In genomic region chr1:202615501-202616354, GRCh38 we compare ENCODE assay signal across 8 cellular contexts.
DNase-seq lines count a peak whose midpoint lies in the region; ATAC-seq and TF ChIP-seq lines count a peak whose summit lies in the region.

No MANE protein-coding gene starts in this region.

- DNase-seq in EH (ENCODE audit: low read depth) = peak; percentile 92
- DNase-seq in activated CD8-positive, alpha-beta T cell treated with anti-CD3 and anti-CD28 coated beads, Interleukin-2, amount 10 ng/mL, durations not matched to agents 7 days and 5 days = peak; percentile 52
- no peak for DNase-seq in lung (ENCODE audit: low spot score)
- DNase-seq in epidermal melanocyte (ENCODE audit: insufficient read length, low spot score) = no peak
- no peak for DNase-seq in NCI-H2029 (lab: John Stamatoyannopoulos, UW)
- no peak for DNase-seq in tibial nerve (ENCODE audit: low spot score in 2 of 2)

- H3K36me3 ChIP-seq in lung (ENCODE audit: control insufficient read depth in 2 of 2, insufficient read depth in 2 of 2, low read length in 2 of 2) (no peaks in the 10 kb centered on the region), tibial nerve (no peaks in the 10 kb centered on the region)

- peak overlapping the region; percentile 19 for H3K27ac Mint-ChIP-seq in activated CD8-positive, alpha-beta T cell treated with anti-CD3 and anti-CD28 coated beads, Interleukin-2, amount 10 ng/mL, durations not matched to agents 7 days and 5 days

- POLR2A ChIA-PET in activated CD8-positive, alpha-beta T cell treated with anti-CD3 and anti-CD28 coated beads, Interleukin-2, amount 10 ng/mL, durations not matched to agents 7 days and 5 days (lab: Charles Lee) = no interaction called here

- H3K36me3 Mint-ChIP-seq in activated CD8-positive, alpha-beta T cell treated with anti-CD3 and anti-CD28 coated beads, Interleukin-2, amount 10 ng/mL, durations not matched to agents 7 days and 5 days (ENCODE audit: low read depth) = no peaks in the 10 kb centered on the region

- H3K4me1 ChIP-seq in lung (ENCODE audit: control insufficient read depth in 2 of 2, insufficient read depth in 2 of 2, low read length in 2 of 2) (peaks cover 11 to 18% of the 10 kb centered on the region in 2 donors), tibial nerve (peaks cover 0 to 21% (median 16%) of the 10 kb centered on the region in 4 donors)

- peaks cover 38% of the 10 kb centered on the region for H3K4me1 Mint-ChIP-seq in activated CD8-positive, alpha-beta T cell treated with anti-CD3 and anti-CD28 coated beads, Interleukin-2, amount 10 ng/mL, durations not matched to agents 7 days and 5 days (ENCODE audit: low read depth)

- TF ChIP-seq CTCF in lung (IDR thresholded peaks at IDR 0.05; ENCODE audit: control extremely low read depth, extremely low read depth) = no peak
- TF ChIP-seq CTCF in tibial nerve (IDR thresholded peaks at IDR 0.05) = no peak

- TF ChIP-seq POLR2A in tibial nerve (IDR thresholded peaks at IDR 0.05) = no peak

- H3K9me3 ChIP-seq in lung (ENCODE audit: control insufficient read depth in 2 of 2, insufficient read depth in 1 of 2, low read length in 1 of 2) (no peaks in the 10 kb centered on the region), tibial nerve (no peaks in the 10 kb centered on the region)

- H3K4me3 ChIP-seq in lung = no peak overlapping the region
- H3K4me3 ChIP-seq in tibial nerve = no peak overlapping the region

- TF ChIP-seq EP300 in tibial nerve (IDR thresholded peaks at IDR 0.05) = peak in 1 of 2 donors; percentile 62

- no peaks in the 10 kb centered on the region for H3K9me3 Mint-ChIP-seq in activated CD8-positive, alpha-beta T cell treated with anti-CD3 and anti-CD28 coated beads, Interleukin-2, amount 10 ng/mL, durations not matched to agents 7 days and 5 days (ENCODE audit: insufficient read depth)

- WGBS in lung, 2 donors = 16 to 27% methylated on average over 11 of the region's 11 CpGs
- WGBS in tibial nerve, 2 donors = 17 to 27% methylated on average over 11 of the region's 11 CpGs

- H3K27me3 Mint-ChIP-seq in activated CD8-positive, alpha-beta T cell treated with anti-CD3 and anti-CD28 coated beads, Interleukin-2, amount 10 ng/mL, durations not matched to agents 7 days and 5 days (ENCODE audit: low read depth) = peaks cover 21% of the 10 kb centered on the region

- ATAC-seq in GM21381 (IDR thresholded peaks at IDR 0.05; ENCODE audit: unreplicated experiment) (peak; percentile 71), HG03571 (IDR thresholded peaks at IDR 0.05; ENCODE audit: unreplicated experiment) (peak; percentile 73), lung (ENCODE audit: insufficient read depth, low FRiP score) (peak; percentile 45)
- ATAC-seq in activated CD8-positive, alpha-beta T cell treated with anti-CD3 and anti-CD28 coated beads, Interleukin-2, amount 10 ng/mL, durations not matched to agents 7 days and 5 days = peak; percentile 65

- H3K27ac ChIP-seq in lung (ENCODE audit: low read depth in 1 of 2, low read length in 1 of 2) (peak overlapping the region; percentile 4 to 21), tibial nerve (no peak overlapping the region)

- CTCF ChIA-PET in activated CD8-positive, alpha-beta T cell treated with anti-CD3 and anti-CD28 coated beads, Interleukin-2, amount 10 ng/mL, durations not matched to agents 7 days and 5 days (lab: Charles Lee) = interaction anchor here (1.3 kb wide), 1 partner anchor 30 kb away, joined by 3 read pairs; no protein-coding TSS in a partner anchor

- peak overlapping the region; percentile 21 for H3K4me3 Mint-ChIP-seq in activated CD8-positive, alpha-beta T cell treated with anti-CD3 and anti-CD28 coated beads, Interleukin-2, amount 10 ng/mL, durations not matched to agents 7 days and 5 days

- H3K27me3 ChIP-seq in lung (ENCODE audit: control insufficient read depth, insufficient read depth) (no peaks in the 10 kb centered on the region), tibial nerve (no peaks in the 10 kb centered on the region)

Comparison
In these comparisons a context has a peak if more than half of its experiments do, and no peak if none do; other contexts are left out.
1. DNase-seq: peak in EH (single experiment) and activated CD8-positive, alpha-beta T cell treated with anti-CD3 and anti-CD28 coated beads, Interleukin-2, amount 10 ng/mL, durations not matched to agents 7 days and 5 days (single experiment); none in lung (single experiment), epidermal melanocyte (single experiment), NCI-H2029 (single experiment) and tibial nerve (0 of 2).
2. H3K27ac ChIP-seq: peak in lung (2 of 2); none in tibial nerve (0 of 4).
3. Peak in every context shown above with its lines, with median percentiles within 50 percentile points of each other: ATAC-seq.